24 cellular contexts compared by ENCODE assay signal in genomic region chr3:37949866-37950265, GRCh38. TPM values are rescaled to one million over a fixed set of nuclear protein-coding genes. Genes with fewer than 3 reads are reported as not detected.
DNase-seq lines count a peak whose midpoint lies in the region; ATAC-seq and TF ChIP-seq lines count a peak whose summit lies in the region.
"Had no signal": no experiment of that assay in that cellular context is flagged by ENCODE, and none has a peak within 500 bp of the region (broad histone marks: within the 10 kb centered on the region; RNA-seq: fewer than 3 reads in every experiment).

No MANE protein-coding gene starts in this region.

- no peaks in the 10 kb centered on the region for H3K27me3 Mint-ChIP-seq in brain
- no peaks in the 10 kb centered on the region for H3K27me3 Mint-ChIP-seq in neural progenitor cell (ENCODE audit: insufficient read depth, low read depth)
- H3K27me3 Mint-ChIP-seq: naive B cell; stimulated activated memory B cell treated with anti-CD40 and anti-IgM and Interleukin-4, amounts not matched to agents 10 μg/mL and 1 μg/mL and 100 μg/mL, for 72 hours had no signal

- H3F3A ChIP-seq in neural progenitor cell (ENCODE audit: low read depth): no peaks in the 10 kb centered on the region

- DNase-seq in fibroblast of lung (ENCODE audit: low read depth in 2 of 2): peak; percentile 65 to 68
- peak; percentile 18 for DNase-seq in neural progenitor cell (ENCODE audit: low spot score)
- no peak for DNase-seq in DMS79 (lab: John Stamatoyannopoulos, UW)
- no peak for DNase-seq in psoas muscle
- DNase-seq: activated CD4-positive, alpha-beta T cell treated with anti-CD3 and anti-CD28 coated beads, Interleukin-2, amount 50 U/mL, for 4 hours; activated CD8-positive, alpha-beta memory T cell treated with anti-CD3 and anti-CD28 coated beads, Interleukin-2, amount 50 U/mL, for 48 hours; caudate nucleus; CD8-positive, alpha-beta memory T cell; DMS79 treated with DMSO at 0.1 percent for 48 hours; heart left ventricle; naive B cell; NCI-H1694 treated with DMSO at 0.1 percent for 48 hours; NCI-H2227 treated with DMSO at 0.1 percent for 48 hours; OCI-M1; SHP77 treated with DMSO at 0.1 percent for 48 hours; stimulated activated CD4-positive, alpha-beta T cell treated with anti-CD3 and anti-CD28 coated beads, Interleukin-1b, Interleukin-23, amount 100 ng/mL, for 48 hours; T-helper 1 cell had no signal

- no peaks in the 10 kb centered on the region for H3K9me3 Mint-ChIP-seq in brain
- H3K9me3 Mint-ChIP-seq in neural progenitor cell: peaks cover 2% of the 10 kb centered on the region
- H3K9me3 Mint-ChIP-seq: CD8-positive, alpha-beta memory T cell; GM23338; stimulated activated memory B cell treated with anti-CD40 and anti-IgM and Interleukin-4, amounts not matched to agents 10 μg/mL and 1 μg/mL and 100 μg/mL, for 72 hours had no signal

- H3K36me3 Mint-ChIP-seq in brain (peaks cover 63% of the 10 kb centered on the region), neural progenitor cell (peaks cover 26% of the 10 kb centered on the region)
- H3K36me3 Mint-ChIP-seq: CD8-positive, alpha-beta memory T cell; naive B cell; stimulated activated memory B cell treated with anti-CD40 and anti-IgM and Interleukin-4, amounts not matched to agents 10 μg/mL and 1 μg/mL and 100 μg/mL, for 72 hours had no signal

- H4K20me1 ChIP-seq in fibroblast of lung (ENCODE audit: control insufficient read depth, extremely low read depth, insufficient read depth, low read length) (no peaks in the 10 kb centered on the region), neural progenitor cell (ENCODE audit: low read depth) (no peaks in the 10 kb centered on the region)

- intact Hi-C loops in psoas muscle (cut with DNase I): no loop called here

- H2AFZ ChIP-seq in fibroblast of lung (ENCODE audit: low read length): no peak overlapping the region
- H2AFZ ChIP-seq in neural progenitor cell (replicated peaks): no peak overlapping the region
- H2AFZ ChIP-seq: GM23338, parathyroid adenoma had no signal

- ATAC-seq in GM21529 (IDR thresholded peaks at IDR 0.05; ENCODE audit: unreplicated experiment): no peak
- no peak for ATAC-seq in psoas muscle
- ATAC-seq: GM23338; heart left ventricle; stimulated activated memory B cell treated with anti-CD40 and anti-IgM and Interleukin-4, amounts not matched to agents 10 μg/mL and 1 μg/mL and 100 μg/mL, for 72 hours had no signal

- no peak for TF ChIP-seq CTCF in brain (conservative IDR thresholded peaks at IDR 0.05)
- TF ChIP-seq CTCF in fibroblast of lung (conservative IDR thresholded peaks at IDR 0.05 in 1 of 2, IDR thresholded peaks at IDR 0.05 in 1 of 2; ENCODE audit: low read depth in 1 of 2, low read length in 2 of 2): no peak
- no peak for TF ChIP-seq CTCF in neural progenitor cell (IDR thresholded peaks at IDR 0.05)
- TF ChIP-seq CTCF in psoas muscle (IDR thresholded peaks at IDR 0.05): no peak

- H3K9me3 ChIP-seq in fibroblast of lung (ENCODE audit: control insufficient read depth, insufficient read depth, low read depth, low read length) (no peaks in the 10 kb centered on the region), neural progenitor cell (ENCODE audit: low read depth) (no peaks in the 10 kb centered on the region), psoas muscle (no peaks in the 10 kb centered on the region)
- H3K9me3 ChIP-seq: heart left ventricle had no signal

- H3K4me3 Mint-ChIP-seq in brain (no peak overlapping the region), neural progenitor cell (no peak overlapping the region)
- H3K4me3 Mint-ChIP-seq: CD8-positive, alpha-beta memory T cell; GM23338; naive B cell; stimulated activated memory B cell treated with anti-CD40 and anti-IgM and Interleukin-4, amounts not matched to agents 10 μg/mL and 1 μg/mL and 100 μg/mL, for 72 hours had no signal

- H3K79me2 ChIP-seq in fibroblast of lung (ENCODE audit: control insufficient read depth, insufficient read depth, low read length): no peaks in the 10 kb centered on the region
- H3K79me2 ChIP-seq in neural progenitor cell (ENCODE audit: low read depth): no peaks in the 10 kb centered on the region
- H3K79me2 ChIP-seq: parathyroid adenoma had no signal

- no peak overlapping the region for H3K9ac ChIP-seq in fibroblast of lung (ENCODE audit: insufficient read depth, low read length)
- H3K9ac ChIP-seq in neural progenitor cell: no peak overlapping the region
- H3K9ac ChIP-seq: KMS-11, parathyroid adenoma had no signal

- peaks cover 22% of the 10 kb centered on the region for H3K4me1 ChIP-seq in fibroblast of lung (ENCODE audit: control insufficient read depth, extremely low read depth, insufficient read depth, low read length)
- peaks cover 6% of the 10 kb centered on the region for H3K4me1 ChIP-seq in neural progenitor cell
- peaks cover 4% of the 10 kb centered on the region for H3K4me1 ChIP-seq in urinary bladder (ENCODE audit: insufficient read depth)
- peaks cover 4% of the 10 kb centered on the region for H3K4me1 ChIP-seq in psoas muscle

- no peak overlapping the region for H3K4me2 ChIP-seq in fibroblast of lung (ENCODE audit: extremely low read depth, insufficient read depth, low read length)
- H3K4me2 ChIP-seq in neural progenitor cell: no peak overlapping the region
- H3K4me2 ChIP-seq: GM23338, KMS-11 had no signal

- no peaks in the 10 kb centered on the region for H3K36me3 ChIP-seq in fibroblast of lung (ENCODE audit: control insufficient read depth, insufficient read depth, low read length)
- no peaks in the 10 kb centered on the region for H3K36me3 ChIP-seq in neural progenitor cell
- H3K36me3 ChIP-seq in urinary bladder (ENCODE audit: insufficient read depth): peaks cover 2% of the 10 kb centered on the region
- H3K36me3 ChIP-seq in psoas muscle (ENCODE audit: insufficient read depth in 1 of 2, low read depth in 1 of 2): no peaks in the 10 kb centered on the region

- H3K27ac Mint-ChIP-seq in brain: peak overlapping the region in 3 of 5 experiments; percentile 31 to 43 (median 41)
- no peak overlapping the region for H3K27ac Mint-ChIP-seq in neural progenitor cell
- H3K27ac Mint-ChIP-seq: CD8-positive, alpha-beta memory T cell; GM23338; naive B cell; stimulated activated memory B cell treated with anti-CD40 and anti-IgM and Interleukin-4, amounts not matched to agents 10 μg/mL and 1 μg/mL and 100 μg/mL, for 72 hours had no signal

- 52% methylated on average over 6 of the region's 6 CpGs for WGBS in urinary bladder
- 69 to 79% (median 75%) methylated on average over 6 of the region's 6 CpGs for WGBS in psoas muscle, 3 donors

- H3K4me1 Mint-ChIP-seq in brain (peaks cover 24% of the 10 kb centered on the region), neural progenitor cell (peaks cover 21% of the 10 kb centered on the region)
- H3K4me1 Mint-ChIP-seq: CD8-positive, alpha-beta memory T cell; stimulated activated memory B cell treated with anti-CD40 and anti-IgM and Interleukin-4, amounts not matched to agents 10 μg/mL and 1 μg/mL and 100 μg/mL, for 72 hours had no signal

- no peak overlapping the region for H3K27ac ChIP-seq in fibroblast of lung (ENCODE audit: insufficient read depth, low read length)
- H3K27ac ChIP-seq in neural progenitor cell: no peak overlapping the region
- peak overlapping the region; percentile 61 for H3K27ac ChIP-seq in urinary bladder (ENCODE audit: low read depth)
- no peak overlapping the region for H3K27ac ChIP-seq in psoas muscle
- H3K27ac ChIP-seq: KMS-11, parathyroid adenoma had no signal

- H3K27me3 ChIP-seq in fibroblast of lung (ENCODE audit: control insufficient read depth, insufficient read depth, low read length): no peaks in the 10 kb centered on the region
- H3K27me3 ChIP-seq in neural progenitor cell: no peaks in the 10 kb centered on the region
- H3K27me3 ChIP-seq in psoas muscle (ENCODE audit: insufficient read depth in 3 of 3, low read length in 2 of 3): no peaks in the 10 kb centered on the region
- H3K27me3 ChIP-seq: heart left ventricle had no signal

- H3K4me3 ChIP-seq in fibroblast of lung (replicated peaks in 1 of 4; ENCODE audit: control extremely low read depth in 1 of 4, insufficient read depth in 1 of 4, low read depth in 3 of 4, low read length in 4 of 4) (no peak overlapping the region), neural progenitor cell (no peak overlapping the region), urinary bladder (ENCODE audit: low read depth, low read length) (no peak overlapping the region), psoas muscle (no peak overlapping the region)
- H3K4me3 ChIP-seq: GM23338, heart left ventricle had no signal

RNA-seq across cellular contexts. Expression of gene VILL, which starts 40.7 kb away (rescaled TPM):
- polyA plus RNA-seq in brain (ENCODE audit: insufficient read depth, low read depth, low replicate concordance) (5.1 TPM), fibroblast of lung (1.9 and 2.0 TPM in 2 replicates), urinary bladder (17.5 TPM), psoas muscle (1 to 10 TPM in 1 of 3 donors, under 1 TPM in 2; 0.65 to 1.3 (median 0.96) TPM)
- total RNA-seq in fibroblast of lung (6.7 and 9.4 TPM in 2 replicates), neural progenitor cell (ENCODE audit: low replicate concordance) (4.9 and 5.6 TPM in 2 replicates), urinary bladder (16.0 TPM), psoas muscle (1 to 10 TPM in 1 of 4 donors, under 1 TPM in 3; 0.75 to 2.1 (median 0.87) TPM)
- polyA plus RNA-seq in fibroblast of lung (2012): 1.9 and 2.1 TPM in 2 replicates
- 3.0 and 36.9 TPM in 2 replicates for polyA minus RNA-seq in fibroblast of lung (ENCODE audit: low replicate concordance)

Comparison
In these comparisons a context has a peak if more than half of its experiments do, and no peak if none do; other contexts are left out.
1. DNase-seq: peak in fibroblast of lung (2 of 2) and neural progenitor cell (single experiment); none in DMS79 (single experiment) and psoas muscle (0 of 2).